In the genomic region with DNA sequence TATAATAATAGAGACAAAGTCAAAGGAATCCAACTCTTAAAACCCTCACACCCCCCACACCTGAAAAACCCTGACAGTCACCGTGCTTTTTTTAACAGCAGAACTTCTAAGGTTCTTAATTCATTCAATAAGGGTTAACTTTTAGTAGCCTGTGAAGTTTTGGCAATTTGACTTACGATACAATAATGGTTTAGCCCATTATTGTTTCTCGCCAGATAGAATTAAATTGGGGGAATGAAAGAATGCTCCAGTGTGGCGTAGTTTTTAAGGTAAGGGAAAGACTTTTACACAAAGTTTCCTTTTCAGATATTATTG, we compare ENCODE assay signal across 8 cellular contexts. TPM values are rescaled to one million over a fixed set of nuclear protein-coding genes. Genes with fewer than 3 reads are reported as not detected.
DNase-seq lines count a peak whose midpoint lies in the region; ATAC-seq, FAIRE-seq and TF ChIP-seq lines count a peak whose summit lies in the region.

No MANE protein-coding gene starts in this region.

- H3K27ac ChIP-seq in SJSA1 (peak overlapping the region; percentile 95), foreskin keratinocyte (peak overlapping the region; percentile 97), smooth muscle cell (ENCODE audit: low read depth) (peak overlapping the region; percentile 92)

- peak overlapping the region; percentile 99 for H3K4me2 ChIP-seq in smooth muscle cell

- H3K9me3 ChIP-seq in SJSA1 (replicated peaks) (no peaks in the 10 kb centered on the region), smooth muscle cell (replicated peaks; ENCODE audit: low read depth) (no peaks in the 10 kb centered on the region)

- H3K9ac ChIP-seq in smooth muscle cell (ENCODE audit: low read depth) = peak overlapping the region; percentile 97

- H3K27me3 ChIP-seq in SJSA1 (replicated peaks) (no peaks in the 10 kb centered on the region), foreskin keratinocyte (no peaks in the 10 kb centered on the region), smooth muscle cell (ENCODE audit: low read depth) (no peaks in the 10 kb centered on the region)

- ATAC-seq in foreskin keratinocyte = no peak

- H3K4me1 ChIP-seq in SJSA1 (replicated peaks) = peaks cover 28% of the 10 kb centered on the region
- H3K4me1 ChIP-seq in foreskin keratinocyte = peaks cover 15% of the 10 kb centered on the region
- peaks cover 16% of the 10 kb centered on the region for H3K4me1 ChIP-seq in smooth muscle cell (ENCODE audit: low read depth)

- no peak for TF ChIP-seq POLR2A in H54 (IDR thresholded peaks at IDR 0.05; ENCODE audit: low read depth, low read length)

- TF ChIP-seq CTCF in foreskin keratinocyte (conservative IDR thresholded peaks at IDR 0.05) (no peak), smooth muscle cell (IDR thresholded peaks at IDR 0.05; ENCODE audit: borderline replicate concordance, insufficient read depth, poor library complexity, severe bottlenecking) (no peak), GM10266 (IDR thresholded peaks at IDR 0.05; ENCODE audit: control insufficient read depth, insufficient read depth, low read depth, missing control alignments) (no peak)

- no peak for DNase-seq in H54 (ENCODE audit: insufficient read length, low spot score)
- DNase-seq in SJSA1 (ENCODE audit: low read depth in 1 of 2, low spot score in 2 of 2) = no peak
- peak in 1 of 2 donors; percentile 13 for DNase-seq in foreskin keratinocyte
- no peak for DNase-seq in smooth muscle cell (lab: John Stamatoyannopoulos, UW; ENCODE audit: unreplicated experiment)
- no peak for DNase-seq in superior temporal gyrus (ENCODE audit: extremely low spot score)
- DNase-seq in COLO829 (ENCODE audit: low spot score) = no peak
- no peak for DNase-seq in GM10266 (ENCODE audit: extremely low spot score)
- DNase-seq in ureter (ENCODE audit: low spot score) = no peak

- H4K20me1 ChIP-seq in smooth muscle cell (ENCODE audit: low read depth) = no peaks in the 10 kb centered on the region

- FAIRE-seq in H54 (lab: Jason Lieb, UNC) = peak; percentile 27

- WGBS in smooth muscle cell (ENCODE audit: low lambda C conversion rate) = 57% methylated on average over 4 of the region's 4 CpGs

- H3K36me3 ChIP-seq in SJSA1 = peaks cover 35% of the 10 kb centered on the region
- peaks cover 13% of the 10 kb centered on the region for H3K36me3 ChIP-seq in smooth muscle cell (ENCODE audit: low read depth)

- peak overlapping the region; percentile 94 for H2AFZ ChIP-seq in smooth muscle cell (ENCODE audit: low read depth)

- H3F3A ChIP-seq in smooth muscle cell (ENCODE audit: low read depth) = no peaks in the 10 kb centered on the region

- peak overlapping the region; percentile 65 for H3K4me3 ChIP-seq in SJSA1
- peak overlapping the region; percentile 92 for H3K4me3 ChIP-seq in smooth muscle cell

- H3K79me2 ChIP-seq in smooth muscle cell (ENCODE audit: low read depth) = peaks cover 20% of the 10 kb centered on the region

RNA-seq across cellular contexts. Expression of gene MAGOHB, which starts 0.6 kb away (rescaled TPM):
- total RNA-seq in SJSA1 (2014; rRNA removed; shearing (Covaris generic)) = 51.6 and 97.2 TPM in 2 replicates
- total RNA-seq in foreskin keratinocyte = 44.5 and 48.3 TPM in 2 replicates
- 58.2 and 60.4 TPM in 2 replicates for polyA plus RNA-seq in foreskin keratinocyte
- 24.0 and 40.1 TPM in 2 replicates for total RNA-seq in smooth muscle cell
- 62.2 and 68.4 TPM in 2 replicates for polyA plus RNA-seq in smooth muscle cell
- total RNA-seq in ureter = 28.3 TPM

RNA-seq across cellular contexts. Expression of gene STYK1, which starts 59.8 kb away (rescaled TPM):
- 5.9 and 6.3 TPM in 2 replicates for total RNA-seq in SJSA1 (2014; rRNA removed; shearing (Covaris generic))
- total RNA-seq in foreskin keratinocyte (3.1 and 3.7 TPM in 2 replicates), smooth muscle cell (0.85 and 1.2 TPM in 2 replicates), ureter (13.2 TPM)
- polyA plus RNA-seq in foreskin keratinocyte (1.2 and 1.3 TPM in 2 replicates), smooth muscle cell (0.24 and 0.30 TPM in 2 replicates)
